1 cellular context compared by ENCODE assay signal in the genomic region with DNA sequence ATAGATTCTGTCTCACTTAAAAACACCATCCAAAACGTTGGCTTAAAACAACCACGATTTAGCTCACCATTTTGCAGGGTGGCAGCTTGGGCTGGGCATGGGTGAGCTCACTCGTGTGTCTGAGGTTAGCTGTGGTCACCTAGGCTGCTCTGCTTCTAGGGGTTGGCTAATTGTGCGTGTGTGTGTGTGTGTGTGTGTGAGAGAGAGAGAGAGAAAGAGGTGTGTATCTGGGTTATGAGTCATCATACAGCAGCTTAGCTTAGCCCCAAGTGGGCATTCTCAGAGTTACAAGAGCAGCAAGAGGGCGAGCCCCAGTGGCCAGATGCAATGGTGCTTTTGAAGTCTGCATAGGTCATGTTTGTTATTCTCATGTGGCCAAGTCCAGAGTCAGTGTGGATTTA.
TF ChIP-seq lines count a peak whose summit lies in the region.

No MANE protein-coding gene starts in this region.

TF ChIP-seq in HepG2, 621 proteins besides CTCF, POLR2A, EP300 and RAD21 (continued from another document and continues in another):
- TF ChIP-seq, protein P1, sequence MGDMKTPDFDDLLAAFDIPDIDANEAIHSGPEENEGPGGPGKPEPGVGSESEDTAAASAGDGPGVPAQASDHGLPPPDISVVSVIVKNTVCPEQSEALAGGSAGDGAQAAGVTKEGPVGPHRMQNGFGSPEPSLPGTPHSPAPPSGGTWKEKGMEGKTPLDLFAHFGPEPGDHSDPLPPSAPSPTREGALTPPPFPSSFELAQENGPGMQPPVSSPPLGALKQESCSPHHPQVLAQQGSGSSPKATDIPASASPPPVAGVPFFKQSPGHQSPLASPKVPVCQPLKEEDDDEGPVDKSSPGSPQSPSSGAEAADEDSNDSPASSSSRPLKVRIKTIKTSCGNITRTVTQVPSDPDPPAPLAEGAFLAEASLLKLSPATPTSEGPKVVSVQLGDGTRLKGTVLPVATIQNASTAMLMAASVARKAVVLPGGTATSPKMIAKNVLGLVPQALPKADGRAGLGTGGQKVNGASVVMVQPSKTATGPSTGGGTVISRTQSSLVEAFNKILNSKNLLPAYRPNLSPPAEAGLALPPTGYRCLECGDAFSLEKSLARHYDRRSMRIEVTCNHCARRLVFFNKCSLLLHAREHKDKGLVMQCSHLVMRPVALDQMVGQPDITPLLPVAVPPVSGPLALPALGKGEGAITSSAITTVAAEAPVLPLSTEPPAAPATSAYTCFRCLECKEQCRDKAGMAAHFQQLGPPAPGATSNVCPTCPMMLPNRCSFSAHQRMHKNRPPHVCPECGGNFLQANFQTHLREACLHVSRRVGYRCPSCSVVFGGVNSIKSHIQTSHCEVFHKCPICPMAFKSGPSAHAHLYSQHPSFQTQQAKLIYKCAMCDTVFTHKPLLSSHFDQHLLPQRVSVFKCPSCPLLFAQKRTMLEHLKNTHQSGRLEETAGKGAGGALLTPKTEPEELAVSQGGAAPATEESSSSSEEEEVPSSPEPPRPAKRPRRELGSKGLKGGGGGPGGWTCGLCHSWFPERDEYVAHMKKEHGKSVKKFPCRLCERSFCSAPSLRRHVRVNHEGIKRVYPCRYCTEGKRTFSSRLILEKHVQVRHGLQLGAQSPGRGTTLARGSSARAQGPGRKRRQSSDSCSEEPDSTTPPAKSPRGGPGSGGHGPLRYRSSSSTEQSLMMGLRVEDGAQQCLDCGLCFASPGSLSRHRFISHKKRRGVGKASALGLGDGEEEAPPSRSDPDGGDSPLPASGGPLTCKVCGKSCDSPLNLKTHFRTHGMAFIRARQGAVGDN (CRISPR knock-in tag; IDR thresholded peaks at IDR 0.05): peak; percentile 23; the same call in 1 of the 2 replicates
- TF ChIP-seq, protein P2, sequence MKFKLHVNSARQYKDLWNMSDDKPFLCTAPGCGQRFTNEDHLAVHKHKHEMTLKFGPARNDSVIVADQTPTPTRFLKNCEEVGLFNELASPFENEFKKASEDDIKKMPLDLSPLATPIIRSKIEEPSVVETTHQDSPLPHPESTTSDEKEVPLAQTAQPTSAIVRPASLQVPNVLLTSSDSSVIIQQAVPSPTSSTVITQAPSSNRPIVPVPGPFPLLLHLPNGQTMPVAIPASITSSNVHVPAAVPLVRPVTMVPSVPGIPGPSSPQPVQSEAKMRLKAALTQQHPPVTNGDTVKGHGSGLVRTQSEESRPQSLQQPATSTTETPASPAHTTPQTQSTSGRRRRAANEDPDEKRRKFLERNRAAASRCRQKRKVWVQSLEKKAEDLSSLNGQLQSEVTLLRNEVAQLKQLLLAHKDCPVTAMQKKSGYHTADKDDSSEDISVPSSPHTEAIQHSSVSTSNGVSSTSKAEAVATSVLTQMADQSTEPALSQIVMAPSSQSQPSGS (CRISPR knock-in tag; IDR thresholded peaks at IDR 0.05): peak; percentile 55; the same call in 1 of the 2 replicates
- TF ChIP-seq ZSCAN25 (CRISPR knock-in tag; IDR thresholded peaks at IDR 0.05) (0 out of 2 replicates have a peak, but pooled peaks have one; percentile 52), CREB1 (IDR thresholded peaks at IDR 0.05) (peak; percentile 78), CREB1 (CRISPR knock-in tag; IDR thresholded peaks at IDR 0.05) (no peak), ZNF224 (CRISPR knock-in tag; IDR thresholded peaks at IDR 0.05) (no peak), REPIN1 (CRISPR knock-in tag; IDR thresholded peaks at IDR 0.05; ENCODE audit: borderline replicate concordance, low read depth) (0 out of 2 replicates have a peak, but pooled peaks have one; percentile 16), ZNF160 (CRISPR knock-in tag; IDR thresholded peaks at IDR 0.05) (no peak), TP53 (CRISPR knock-in tag; conservative IDR thresholded peaks at IDR 0.05) (no peak), SKI (IDR thresholded peaks at IDR 0.05; ENCODE audit: partially characterized antibody) (peak; percentile 69), ZSCAN29 (CRISPR knock-in tag; conservative IDR thresholded peaks at IDR 0.05) (0 out of 2 replicates have a peak, but pooled peaks have one; percentile 52), MIER2 (CRISPR knock-in tag; IDR thresholded peaks at IDR 0.05) (peak; percentile 70; the same call in 1 of the 2 replicates), ZNF761 (CRISPR knock-in tag; conservative IDR thresholded peaks at IDR 0.05) (no peak), FOSL2 (CRISPR knock-in tag; IDR thresholded peaks at IDR 0.05) (peak; percentile 99), HOXA5 (CRISPR knock-in tag; IDR thresholded peaks at IDR 0.05) (no peak), SALL2 (CRISPR knock-in tag; IDR thresholded peaks at IDR 0.05) (no peak; the same call in 1 of the 2 replicates), BORCS8-MEF2B (CRISPR knock-in tag; IDR thresholded peaks at IDR 0.05) (0 out of 2 replicates have a peak, but pooled peaks have one; percentile 21), FOXK1 (CRISPR knock-in tag; IDR thresholded peaks at IDR 0.05; ENCODE audit: borderline replicate concordance, low read depth) (peak; percentile 45; the same call in 1 of the 2 replicates), PRPF4 (IDR thresholded peaks at IDR 0.05; ENCODE audit: low read depth, low read length, poor library complexity, severe bottlenecking) (no peak), CEBPB (IDR thresholded peaks at IDR 0.05; ENCODE audit: borderline replicate concordance, low read depth, low read length) (peak; percentile 31; the same call in 1 of the 2 replicates), ZNF768 (CRISPR knock-in tag; IDR thresholded peaks at IDR 0.05) (no peak), MIXL1 (CRISPR knock-in tag; IDR thresholded peaks at IDR 0.05) (peak; percentile 57; the same call in 1 of the 2 replicates)
- TF ChIP-seq, protein P3, sequence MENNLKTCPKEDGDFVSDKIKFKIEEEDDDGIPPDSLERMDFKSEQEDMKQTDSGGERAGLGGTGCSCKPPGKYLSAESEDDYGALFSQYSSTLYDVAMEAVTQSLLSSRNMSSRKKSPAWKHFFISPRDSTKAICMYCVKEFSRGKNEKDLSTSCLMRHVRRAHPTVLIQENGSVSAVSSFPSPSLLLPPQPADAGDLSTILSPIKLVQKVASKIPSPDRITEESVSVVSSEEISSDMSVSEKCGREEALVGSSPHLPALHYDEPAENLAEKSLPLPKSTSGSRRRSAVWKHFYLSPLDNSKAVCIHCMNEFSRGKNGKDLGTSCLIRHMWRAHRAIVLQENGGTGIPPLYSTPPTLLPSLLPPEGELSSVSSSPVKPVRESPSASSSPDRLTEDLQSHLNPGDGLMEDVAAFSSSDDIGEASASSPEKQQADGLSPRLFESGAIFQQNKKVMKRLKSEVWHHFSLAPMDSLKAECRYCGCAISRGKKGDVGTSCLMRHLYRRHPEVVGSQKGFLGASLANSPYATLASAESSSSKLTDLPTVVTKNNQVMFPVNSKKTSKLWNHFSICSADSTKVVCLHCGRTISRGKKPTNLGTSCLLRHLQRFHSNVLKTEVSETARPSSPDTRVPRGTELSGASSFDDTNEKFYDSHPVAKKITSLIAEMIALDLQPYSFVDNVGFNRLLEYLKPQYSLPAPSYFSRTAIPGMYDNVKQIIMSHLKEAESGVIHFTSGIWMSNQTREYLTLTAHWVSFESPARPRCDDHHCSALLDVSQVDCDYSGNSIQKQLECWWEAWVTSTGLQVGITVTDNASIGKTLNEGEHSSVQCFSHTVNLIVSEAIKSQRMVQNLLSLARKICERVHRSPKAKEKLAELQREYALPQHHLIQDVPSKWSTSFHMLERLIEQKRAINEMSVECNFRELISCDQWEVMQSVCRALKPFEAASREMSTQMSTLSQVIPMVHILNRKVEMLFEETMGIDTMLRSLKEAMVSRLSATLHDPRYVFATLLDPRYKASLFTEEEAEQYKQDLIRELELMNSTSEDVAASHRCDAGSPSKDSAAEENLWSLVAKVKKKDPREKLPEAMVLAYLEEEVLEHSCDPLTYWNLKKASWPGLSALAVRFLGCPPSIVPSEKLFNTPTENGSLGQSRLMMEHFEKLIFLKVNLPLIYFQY (CRISPR knock-in tag; IDR thresholded peaks at IDR 0.05; ENCODE audit: borderline replicate concordance): no peak
- TF ChIP-seq, protein P4, sequence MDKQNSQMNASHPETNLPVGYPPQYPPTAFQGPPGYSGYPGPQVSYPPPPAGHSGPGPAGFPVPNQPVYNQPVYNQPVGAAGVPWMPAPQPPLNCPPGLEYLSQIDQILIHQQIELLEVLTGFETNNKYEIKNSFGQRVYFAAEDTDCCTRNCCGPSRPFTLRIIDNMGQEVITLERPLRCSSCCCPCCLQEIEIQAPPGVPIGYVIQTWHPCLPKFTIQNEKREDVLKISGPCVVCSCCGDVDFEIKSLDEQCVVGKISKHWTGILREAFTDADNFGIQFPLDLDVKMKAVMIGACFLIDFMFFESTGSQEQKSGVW (CRISPR knock-in tag; IDR thresholded peaks at IDR 0.05; ENCODE audit: borderline replicate concordance): no peak
- TF ChIP-seq, protein P5, sequence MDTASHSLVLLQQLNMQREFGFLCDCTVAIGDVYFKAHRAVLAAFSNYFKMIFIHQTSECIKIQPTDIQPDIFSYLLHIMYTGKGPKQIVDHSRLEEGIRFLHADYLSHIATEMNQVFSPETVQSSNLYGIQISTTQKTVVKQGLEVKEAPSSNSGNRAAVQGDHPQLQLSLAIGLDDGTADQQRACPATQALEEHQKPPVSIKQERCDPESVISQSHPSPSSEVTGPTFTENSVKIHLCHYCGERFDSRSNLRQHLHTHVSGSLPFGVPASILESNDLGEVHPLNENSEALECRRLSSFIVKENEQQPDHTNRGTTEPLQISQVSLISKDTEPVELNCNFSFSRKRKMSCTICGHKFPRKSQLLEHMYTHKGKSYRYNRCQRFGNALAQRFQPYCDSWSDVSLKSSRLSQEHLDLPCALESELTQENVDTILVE (CRISPR knock-in tag; IDR thresholded peaks at IDR 0.05): peak; percentile 58; the same call in 1 of the 2 replicates
- TF ChIP-seq, protein P6, sequence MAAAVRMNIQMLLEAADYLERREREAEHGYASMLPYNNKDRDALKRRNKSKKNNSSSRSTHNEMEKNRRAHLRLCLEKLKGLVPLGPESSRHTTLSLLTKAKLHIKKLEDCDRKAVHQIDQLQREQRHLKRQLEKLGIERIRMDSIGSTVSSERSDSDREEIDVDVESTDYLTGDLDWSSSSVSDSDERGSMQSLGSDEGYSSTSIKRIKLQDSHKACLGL (CRISPR knock-in tag; IDR thresholded peaks at IDR 0.05): no peak
- TF ChIP-seq, protein P7, sequence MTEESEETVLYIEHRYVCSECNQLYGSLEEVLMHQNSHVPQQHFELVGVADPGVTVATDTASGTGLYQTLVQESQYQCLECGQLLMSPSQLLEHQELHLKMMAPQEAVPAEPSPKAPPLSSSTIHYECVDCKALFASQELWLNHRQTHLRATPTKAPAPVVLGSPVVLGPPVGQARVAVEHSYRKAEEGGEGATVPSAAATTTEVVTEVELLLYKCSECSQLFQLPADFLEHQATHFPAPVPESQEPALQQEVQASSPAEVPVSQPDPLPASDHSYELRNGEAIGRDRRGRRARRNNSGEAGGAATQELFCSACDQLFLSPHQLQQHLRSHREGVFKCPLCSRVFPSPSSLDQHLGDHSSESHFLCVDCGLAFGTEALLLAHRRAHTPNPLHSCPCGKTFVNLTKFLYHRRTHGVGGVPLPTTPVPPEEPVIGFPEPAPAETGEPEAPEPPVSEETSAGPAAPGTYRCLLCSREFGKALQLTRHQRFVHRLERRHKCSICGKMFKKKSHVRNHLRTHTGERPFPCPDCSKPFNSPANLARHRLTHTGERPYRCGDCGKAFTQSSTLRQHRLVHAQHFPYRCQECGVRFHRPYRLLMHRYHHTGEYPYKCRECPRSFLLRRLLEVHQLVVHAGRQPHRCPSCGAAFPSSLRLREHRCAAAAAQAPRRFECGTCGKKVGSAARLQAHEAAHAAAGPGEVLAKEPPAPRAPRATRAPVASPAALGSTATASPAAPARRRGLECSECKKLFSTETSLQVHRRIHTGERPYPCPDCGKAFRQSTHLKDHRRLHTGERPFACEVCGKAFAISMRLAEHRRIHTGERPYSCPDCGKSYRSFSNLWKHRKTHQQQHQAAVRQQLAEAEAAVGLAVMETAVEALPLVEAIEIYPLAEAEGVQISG (CRISPR knock-in tag; IDR thresholded peaks at IDR 0.05): 0 out of 2 replicates have a peak, but pooled peaks have one; percentile 32
- TF ChIP-seq, protein P8, sequence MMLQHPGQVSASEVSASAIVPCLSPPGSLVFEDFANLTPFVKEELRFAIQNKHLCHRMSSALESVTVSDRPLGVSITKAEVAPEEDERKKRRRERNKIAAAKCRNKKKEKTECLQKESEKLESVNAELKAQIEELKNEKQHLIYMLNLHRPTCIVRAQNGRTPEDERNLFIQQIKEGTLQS (CRISPR knock-in tag; IDR thresholded peaks at IDR 0.05): peak; percentile 97
- TF ChIP-seq, protein P9, sequence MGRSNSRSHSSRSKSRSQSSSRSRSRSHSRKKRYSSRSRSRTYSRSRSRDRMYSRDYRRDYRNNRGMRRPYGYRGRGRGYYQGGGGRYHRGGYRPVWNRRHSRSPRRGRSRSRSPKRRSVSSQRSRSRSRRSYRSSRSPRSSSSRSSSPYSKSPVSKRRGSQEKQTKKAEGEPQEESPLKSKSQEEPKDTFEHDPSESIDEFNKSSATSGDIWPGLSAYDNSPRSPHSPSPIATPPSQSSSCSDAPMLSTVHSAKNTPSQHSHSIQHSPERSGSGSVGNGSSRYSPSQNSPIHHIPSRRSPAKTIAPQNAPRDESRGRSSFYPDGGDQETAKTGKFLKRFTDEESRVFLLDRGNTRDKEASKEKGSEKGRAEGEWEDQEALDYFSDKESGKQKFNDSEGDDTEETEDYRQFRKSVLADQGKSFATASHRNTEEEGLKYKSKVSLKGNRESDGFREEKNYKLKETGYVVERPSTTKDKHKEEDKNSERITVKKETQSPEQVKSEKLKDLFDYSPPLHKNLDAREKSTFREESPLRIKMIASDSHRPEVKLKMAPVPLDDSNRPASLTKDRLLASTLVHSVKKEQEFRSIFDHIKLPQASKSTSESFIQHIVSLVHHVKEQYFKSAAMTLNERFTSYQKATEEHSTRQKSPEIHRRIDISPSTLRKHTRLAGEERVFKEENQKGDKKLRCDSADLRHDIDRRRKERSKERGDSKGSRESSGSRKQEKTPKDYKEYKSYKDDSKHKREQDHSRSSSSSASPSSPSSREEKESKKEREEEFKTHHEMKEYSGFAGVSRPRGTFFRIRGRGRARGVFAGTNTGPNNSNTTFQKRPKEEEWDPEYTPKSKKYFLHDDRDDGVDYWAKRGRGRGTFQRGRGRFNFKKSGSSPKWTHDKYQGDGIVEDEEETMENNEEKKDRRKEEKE (IDR thresholded peaks at IDR 0.05): no peak
